ENCODE assay signal across 10 cellular contexts in genomic region chr6:144351741-144352140, GRCh38.
DNase-seq lines count a peak whose midpoint lies in the region; ATAC-seq, FAIRE-seq and TF ChIP-seq lines count a peak whose summit lies in the region.
"Had no signal": no experiment of that assay in that cellular context is flagged by ENCODE, and none has a peak within 500 bp of the region (broad histone marks: within the 10 kb centered on the region; RNA-seq: fewer than 3 reads in every experiment).

No MANE protein-coding gene starts in this region.

- peak overlapping the region; percentile 69; the same call in 1 of the 2 replicates for H3K4me2 ChIP-seq in MM.1S (ENCODE audit: low read depth, low read length)

- H4K20me1 ChIP-seq in MM.1S (ENCODE audit: insufficient read depth, low read length), result no peaks in the 10 kb centered on the region

- H3K4me3 ChIP-seq in MM.1S (ENCODE audit: low read length) (no peak overlapping the region), kidney (ENCODE audit: low read length in 2 of 2) (no peak overlapping the region)
- H3K4me3 ChIP-seq: SJCRH30 had no signal

- H3K9ac ChIP-seq in MM.1S (ENCODE audit: low read length), result no peak overlapping the region
- H3K9ac ChIP-seq in kidney (ENCODE audit: low read length in 2 of 2), result no peak overlapping the region

- H3K27ac Mint-ChIP-seq in CD4-positive, alpha-beta T cell, result peak overlapping the region; percentile 89
- peak overlapping the region; percentile 11 for H3K27ac Mint-ChIP-seq in nephron progenitor cell

- POLR2A ChIA-PET in CD4-positive, alpha-beta T cell (lab: Charles Lee), result interaction anchor here (0.6 to 2.1 kb wide), 4 partner anchors 9 to 77 kb away, joined by 3 to 10 read pairs (median 4); no protein-coding TSS in a partner anchor

- intact Hi-C loops in CD4-positive, alpha-beta T cell (cut with DNase I, micrococcal nuclease), result loop anchor here in 1 of 2 experiments (2.0 to 5.0 kb wide), 3 partner anchors 17 to 64 kb away; partner anchors contain the start of gene UTRN
- intact Hi-C loops in kidney (cut with DNase I), result no loop called here

- H3K4me1 ChIP-seq in MM.1S (ENCODE audit: low read length) (peaks cover 35% of the 10 kb centered on the region), kidney (ENCODE audit: control insufficient read depth in 1 of 2, insufficient read depth in 1 of 2, low read depth in 1 of 2, low read length in 2 of 2) (peaks cover 3 to 21% of the 10 kb centered on the region in 2 donors)

- FAIRE-seq in kidney (lab: Jason Lieb, UNC), result no peak

- peaks cover 84% of the 10 kb centered on the region for H3K4me1 Mint-ChIP-seq in CD4-positive, alpha-beta T cell (ENCODE audit: low read depth)
- H3K4me1 Mint-ChIP-seq in nephron progenitor cell, result peaks cover 47% of the 10 kb centered on the region

- peak overlapping the region; percentile 82 for H3K27ac ChIP-seq in CD4-positive, alpha-beta T cell (ENCODE audit: low read depth, low read length)
- H3K27ac ChIP-seq in MM.1S (ENCODE audit: low read length), result no peak overlapping the region
- no peak overlapping the region for H3K27ac ChIP-seq in kidney (ENCODE audit: low read depth in 2 of 2, low read length in 2 of 2)
- H3K27ac ChIP-seq: SJCRH30 had no signal

- peaks cover 2% of the 10 kb centered on the region for H3K9me3 Mint-ChIP-seq in CD4-positive, alpha-beta T cell
- H3K9me3 Mint-ChIP-seq in nephron progenitor cell, result peaks cover 8% of the 10 kb centered on the region

- peak overlapping the region; percentile 79 for H3K4me3 Mint-ChIP-seq in CD4-positive, alpha-beta T cell
- H3K4me3 Mint-ChIP-seq in nephron progenitor cell, result no peak overlapping the region

- peaks cover 23% of the 10 kb centered on the region for H3F3A ChIP-seq in MM.1S (ENCODE audit: insufficient read depth, low read length)

- no peaks in the 10 kb centered on the region for H3K9me2 ChIP-seq in MM.1S (replicated peaks; ENCODE audit: insufficient read depth, low read length)

- TF ChIP-seq CTCF in CD4-positive, alpha-beta T cell (IDR thresholded peaks at IDR 0.05), result no peak
- TF ChIP-seq CTCF in MM.1S (IDR thresholded peaks at IDR 0.05; ENCODE audit: low read length), result no peak
- no peak for TF ChIP-seq CTCF in nephron progenitor cell (IDR thresholded peaks at IDR 0.05)
- TF ChIP-seq CTCF in kidney (IDR thresholded peaks at IDR 0.05; ENCODE audit: borderline replicate concordance, extremely low read depth, insufficient read depth), result no peak

- CTCF ChIA-PET in CD4-positive, alpha-beta T cell (lab: Charles Lee), result interaction anchor here (1.2 kb wide), 1 partner anchor 9 kb away, joined by 3 read pairs; no protein-coding TSS in a partner anchor

- ATAC-seq in CD4-positive, alpha-beta T cell (ENCODE audit: poor library complexity), result peak; percentile 8

- H3K36me3 Mint-ChIP-seq in CD4-positive, alpha-beta T cell (ENCODE audit: low read depth), result peaks cover 22% of the 10 kb centered on the region
- peaks cover 25% of the 10 kb centered on the region for H3K36me3 Mint-ChIP-seq in nephron progenitor cell (ENCODE audit: low read depth)

- H3K79me2 ChIP-seq in MM.1S (ENCODE audit: low read length), result peaks cover 68% of the 10 kb centered on the region

- no peaks in the 10 kb centered on the region for H3K27me3 Mint-ChIP-seq in CD4-positive, alpha-beta T cell
- H3K27me3 Mint-ChIP-seq in nephron progenitor cell (ENCODE audit: low read depth, poor library complexity), result peaks cover 2% of the 10 kb centered on the region

- H3K9me3 ChIP-seq in CD4-positive, alpha-beta T cell (ENCODE audit: control insufficient read depth, low read length), result no peaks in the 10 kb centered on the region
- H3K9me3 ChIP-seq in MM.1S (replicated peaks; ENCODE audit: insufficient read depth, low read length) (no peaks in the 10 kb centered on the region), kidney (ENCODE audit: control insufficient read depth in 1 of 2, low read length in 2 of 2) (no peaks in the 10 kb centered on the region)
- H3K9me3 ChIP-seq: SJCRH30 had no signal

- H2AFZ ChIP-seq in MM.1S (ENCODE audit: low read length), result no peak overlapping the region

- no peak for DNase-seq in CD4-positive, alpha-beta T cell
- no peak for DNase-seq in MM.1S
- DNase-seq in dermis blood vessel endothelial cell, result peak; percentile 70
- no peak for DNase-seq in nephron progenitor cell
- no peak for DNase-seq in anterior cingulate cortex (lab: John Stamatoyannopoulos, UW)
- no peak for DNase-seq in UCSD-AML1 (lab: John Stamatoyannopoulos, UW; ENCODE audit: unreplicated experiment)
- DNase-seq in kidney, result no peak
- DNase-seq in activated CD4-positive, CD25-positive, alpha-beta regulatory T cell (lab: John Stamatoyannopoulos, UW), result no peak
- DNase-seq: DMS153, SJCRH30 had no signal

- no peaks in the 10 kb centered on the region for H3K27me3 ChIP-seq in CD4-positive, alpha-beta T cell (ENCODE audit: control insufficient read depth, insufficient read depth, low read length)
- no peaks in the 10 kb centered on the region for H3K27me3 ChIP-seq in MM.1S (replicated peaks; ENCODE audit: insufficient read depth, low read length)
- H3K27me3 ChIP-seq: SJCRH30 had no signal

- no peaks in the 10 kb centered on the region for H3K36me3 ChIP-seq in MM.1S (replicated peaks; ENCODE audit: insufficient read depth, low read length)
- no peaks in the 10 kb centered on the region for H3K36me3 ChIP-seq in kidney (ENCODE audit: control insufficient read depth in 1 of 2, insufficient read depth in 2 of 2, low read length in 2 of 2)
- H3K36me3 ChIP-seq: SJCRH30 had no signal
